28 cellular contexts compared by ENCODE assay signal in the genomic region with DNA sequence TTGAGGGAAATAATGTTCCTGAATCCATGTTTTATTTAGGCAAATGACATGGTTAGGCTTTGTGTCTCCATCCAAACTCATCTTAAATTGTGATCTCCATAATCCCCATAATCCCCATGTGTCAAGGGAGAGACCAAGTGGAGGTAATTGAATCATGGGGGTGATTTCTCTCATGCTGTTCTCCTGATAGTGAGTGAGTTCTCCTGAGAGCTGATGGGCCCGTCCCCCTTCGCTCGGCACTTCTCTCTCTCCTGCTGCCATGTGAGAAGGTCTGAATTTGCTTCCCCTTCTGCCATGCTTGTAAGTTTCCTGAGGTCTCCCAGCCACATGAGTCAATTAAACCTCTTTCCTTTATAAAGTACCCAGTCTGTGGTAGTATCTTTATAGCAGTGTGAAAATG.
"Had no signal": no experiment of that assay in that cellular context is flagged by ENCODE, and none has a peak within 500 bp of the region (broad histone marks: within the 10 kb centered on the region; RNA-seq: fewer than 3 reads in every experiment).

No MANE protein-coding gene starts in this region.

- H3K27ac ChIP-seq: left lung, lower lobe of right lung, ovary, right atrium auricular region, right lobe of liver, tibial nerve, uterus had no signal

- H3K27ac Mint-ChIP-seq: immature natural killer cell; mesothelial cell of epicardium; natural killer cell; nephron progenitor cell; progenitor cell of endocrine pancreas; stimulated activated memory B cell treated with anti-CD40 and anti-IgM and Interleukin-4, amounts not matched to agents 10 μg/mL and 1 μg/mL and 100 μg/mL, for 72 hours; stimulated activated naive CD8-positive, alpha-beta T cell treated with anti-CD3 and anti-CD28 coated beads, Interleukin-15, amount 100 ng/mL, for 72 hours; type B pancreatic cell had no signal

- H3K4me1 ChIP-seq: left lung, lower lobe of right lung, right atrium auricular region, right lobe of liver, tibial nerve, uterus had no signal

- H3K27me3 ChIP-seq: left lung, ovary, right atrium auricular region, right lobe of liver, tibial nerve, uterus had no signal

- H3K9me3 ChIP-seq: left lung, lower lobe of right lung, ovary, right atrium auricular region, right lobe of liver, tibial nerve, uterus had no signal

- H3K36me3 ChIP-seq: left lung, lower lobe of right lung, ovary, right atrium auricular region, right lobe of liver, tibial nerve, uterus had no signal

- H3K27me3 Mint-ChIP-seq: naive B cell; stimulated activated memory B cell treated with anti-CD40 and anti-IgM and Interleukin-4, amounts not matched to agents 10 μg/mL and 1 μg/mL and 100 μg/mL, for 72 hours; stimulated activated naive CD8-positive, alpha-beta T cell treated with anti-CD3 and anti-CD28 coated beads, Interleukin-15, amount 100 ng/mL, for 72 hours; type B pancreatic cell had no signal

- DNase-seq: hypothalamus; immature natural killer cell; kidney; left colon; left lung; lower lobe of right lung; mammary epithelial cell; mesenchymal stem cell; naive B cell; natural killer cell; nephron progenitor cell; ovary; right lobe of liver; stimulated activated CD4-positive, alpha-beta T cell treated with anti-CD3 and anti-CD28 coated beads, Interleukin-1b, Interleukin-23, amount 100 ng/mL, for 48 hours; stimulated activated CD4-positive, alpha-beta T cell treated with anti-CD3 and anti-CD28 coated beads, Interleukin-2, amount 100 ng/mL, for 48 hours; stimulated activated CD4-positive, alpha-beta T cell treated with anti-CD3 and anti-CD28 coated beads, Interleukin-4, amount 100 ng/mL, for 4 hours; stimulated activated CD8-positive, alpha-beta memory T cell treated with anti-CD3 and anti-CD28 coated beads, Interleukin-4, amount 100 ng/mL, for 48 hours; stimulated activated naive CD4-positive, alpha-beta T cell treated with Interleukin-2 at 50 U/mL for 16 hours; stimulated activated naive CD8-positive, alpha-beta T cell treated with anti-CD3 and anti-CD28 coated beads, Interleukin-15, amount 100 ng/mL, for 72 hours; substantia nigra; uterus had no signal

- H3K4me1 Mint-ChIP-seq: immature natural killer cell; naive B cell; natural killer cell; nephron progenitor cell; stimulated activated memory B cell treated with anti-CD40 and anti-IgM and Interleukin-4, amounts not matched to agents 10 μg/mL and 1 μg/mL and 100 μg/mL, for 72 hours; stimulated activated naive CD8-positive, alpha-beta T cell treated with anti-CD3 and anti-CD28 coated beads, Interleukin-15, amount 100 ng/mL, for 72 hours had no signal

- H3K4me3 Mint-ChIP-seq: immature natural killer cell; mesothelial cell of epicardium; naive B cell; natural killer cell; nephron progenitor cell; stimulated activated memory B cell treated with anti-CD40 and anti-IgM and Interleukin-4, amounts not matched to agents 10 μg/mL and 1 μg/mL and 100 μg/mL, for 72 hours; stimulated activated naive CD8-positive, alpha-beta T cell treated with anti-CD3 and anti-CD28 coated beads, Interleukin-15, amount 100 ng/mL, for 72 hours; type B pancreatic cell had no signal

- H3K4me3 ChIP-seq: left lung, lower lobe of right lung, ovary, right atrium auricular region, right lobe of liver, smooth muscle cell, tibial nerve, uterus had no signal

- H3K4me2 ChIP-seq: smooth muscle cell had no signal

- H3K9me3 Mint-ChIP-seq: mesothelial cell of epicardium; nephron progenitor cell; stimulated activated memory B cell treated with anti-CD40 and anti-IgM and Interleukin-4, amounts not matched to agents 10 μg/mL and 1 μg/mL and 100 μg/mL, for 72 hours; type B pancreatic cell had no signal

- H3K36me3 Mint-ChIP-seq: immature natural killer cell; mesothelial cell of epicardium; natural killer cell; stimulated activated memory B cell treated with anti-CD40 and anti-IgM and Interleukin-4, amounts not matched to agents 10 μg/mL and 1 μg/mL and 100 μg/mL, for 72 hours; type B pancreatic cell had no signal

- ATAC-seq: left colon; left lung; lower lobe of right lung; natural killer cell; right lobe of liver; stimulated activated memory B cell treated with anti-CD40 and anti-IgM and Interleukin-4, amounts not matched to agents 10 μg/mL and 1 μg/mL and 100 μg/mL, for 72 hours; stimulated activated naive CD8-positive, alpha-beta T cell treated with anti-CD3 and anti-CD28 coated beads, Interleukin-15, amount 100 ng/mL, for 72 hours had no signal
